Comparison of ENCODE assay signal across 17 cellular contexts in genomic region chr19:6478815-6479214, GRCh38. TPM values are rescaled to one million over a fixed set of nuclear protein-coding genes. Genes with fewer than 3 reads are reported as not detected.
DNase-seq lines count a peak whose midpoint lies in the region; ATAC-seq, FAIRE-seq and TF ChIP-seq lines count a peak whose summit lies in the region.
"Had no signal": no experiment of that assay in that cellular context is flagged by ENCODE, and none has a peak within 500 bp of the region (broad histone marks: within the 10 kb centered on the region; RNA-seq: fewer than 3 reads in every experiment).

No MANE protein-coding gene starts in this region.

- 85 to 88% methylated on average over 12 to 13 of the region's 13 CpGs for WGBS in tibial nerve, 2 donors

- no peak for TF ChIP-seq EP300 in tibial nerve (IDR thresholded peaks at IDR 0.05)

- H3K27me3 ChIP-seq in BLaER1: no peaks in the 10 kb centered on the region
- no peaks in the 10 kb centered on the region for H3K27me3 ChIP-seq in CD4-positive, alpha-beta T cell (ENCODE audit: control insufficient read depth, insufficient read depth, low read length)
- H3K27me3 ChIP-seq in H7 (ENCODE audit: control insufficient read depth, insufficient read depth, low read length): peaks cover 22% of the 10 kb centered on the region
- no peaks in the 10 kb centered on the region for H3K27me3 ChIP-seq in naive thymus-derived CD4-positive, alpha-beta T cell (ENCODE audit: control insufficient read depth in 2 of 2, insufficient read depth in 2 of 2, low read length in 2 of 2)
- H3K27me3 ChIP-seq in tibial nerve: peaks cover 0 to 41% of the 10 kb centered on the region in 2 donors
- H3K27me3 ChIP-seq: BLaER1 treated with 17β-estradiol and CSF1 and Interleukin-3, amounts not matched to agents 10 nM and 100 nM had no signal

- no peaks in the 10 kb centered on the region for H4K20me1 ChIP-seq in BLaER1

- no peaks in the 10 kb centered on the region for H3K9me3 Mint-ChIP-seq in CD4-positive, alpha-beta T cell
- H3K9me3 Mint-ChIP-seq in naive thymus-derived CD4-positive, alpha-beta T cell: no peaks in the 10 kb centered on the region
- H3K9me3 Mint-ChIP-seq: H9 had no signal

- intact Hi-C loops in CD4-positive, alpha-beta T cell (cut with DNase I, micrococcal nuclease): loop anchor here in 1 of 2 experiments (2.0 kb wide), 1 partner anchor 22 kb away; no protein-coding TSS in a partner anchor
- intact Hi-C loops in naive thymus-derived CD4-positive, alpha-beta T cell (cut with micrococcal nuclease): no loop called here

- H3K27ac Mint-ChIP-seq in CD4-positive, alpha-beta T cell: peak overlapping the region; percentile 98
- peak overlapping the region in 5 of 9 donors; percentile 30 to 99 (median 95) for H3K27ac Mint-ChIP-seq in naive thymus-derived CD4-positive, alpha-beta T cell
- H3K27ac Mint-ChIP-seq: H9 had no signal

- no peak overlapping the region for H3K9ac ChIP-seq in BLaER1
- H3K9ac ChIP-seq: BLaER1 treated with 17β-estradiol and CSF1 and Interleukin-3, amounts not matched to agents 10 nM and 100 nM; GM23248 had no signal

- POLR2A ChIA-PET in CD4-positive, alpha-beta T cell (lab: Charles Lee): no interaction called here
- POLR2A ChIA-PET in naive thymus-derived CD4-positive, alpha-beta T cell (lab: Charles Lee): interaction anchor here (1.3 kb wide), 2 partner anchors 21 to 86 kb away, joined by 3 read pairs; partner anchors contain the start of gene GTF2F1

- H3K4me3 ChIP-seq in BLaER1 (no peak overlapping the region), H7 (ENCODE audit: insufficient read depth, low read depth, low read length) (no peak overlapping the region), tibial nerve (no peak overlapping the region)
- H3K4me3 ChIP-seq in naive thymus-derived CD4-positive, alpha-beta T cell (ENCODE audit: low read length): no peak overlapping the region
- H3K4me3 ChIP-seq: BLaER1 treated with 17β-estradiol and CSF1 and Interleukin-3, amounts not matched to agents 10 nM and 100 nM; GM23248 had no signal

- H3K36me3 ChIP-seq in BLaER1 (peaks cover 29% of the 10 kb centered on the region), H7 (replicated peaks; ENCODE audit: control insufficient read depth, insufficient read depth, low read length) (no peaks in the 10 kb centered on the region), tibial nerve (no peaks in the 10 kb centered on the region)
- H3K36me3 ChIP-seq in naive thymus-derived CD4-positive, alpha-beta T cell (ENCODE audit: control insufficient read depth in 2 of 3, insufficient read depth in 3 of 3, low read length in 3 of 3): peaks cover 15 to 51% (median 18%) of the 10 kb centered on the region in 3 experiments

- DNase-seq in CD4-positive, alpha-beta T cell: no peak
- DNase-seq in H7 (peak; percentile 39), frontal cortex (ENCODE audit: low spot score in 2 of 2) (no peak), tibial nerve (ENCODE audit: low spot score in 2 of 2) (no peak), OCI-M1 (lab: John Stamatoyannopoulos, UW) (no peak)
- no peak for DNase-seq in naive thymus-derived CD4-positive, alpha-beta T cell
- DNase-seq: DMS53, GM23248, H9, Karpas-422 had no signal

- H3K4me1 Mint-ChIP-seq in CD4-positive, alpha-beta T cell (ENCODE audit: low read depth): peaks cover 51% of the 10 kb centered on the region
- H3K4me1 Mint-ChIP-seq in naive thymus-derived CD4-positive, alpha-beta T cell: peaks cover 30 to 50% (median 39%) of the 10 kb centered on the region in 7 donors

- H3K4me2 ChIP-seq in BLaER1: no peak overlapping the region

- no peaks in the 10 kb centered on the region for H3K27me3 Mint-ChIP-seq in CD4-positive, alpha-beta T cell
- no peaks in the 10 kb centered on the region for H3K27me3 Mint-ChIP-seq in naive thymus-derived CD4-positive, alpha-beta T cell

- TF ChIP-seq CTCF in CD4-positive, alpha-beta T cell (IDR thresholded peaks at IDR 0.05): no peak
- no peak for TF ChIP-seq CTCF in tibial nerve (IDR thresholded peaks at IDR 0.05)

- H3K4me1 ChIP-seq in BLaER1: peaks cover 48% of the 10 kb centered on the region
- H3K4me1 ChIP-seq in naive thymus-derived CD4-positive, alpha-beta T cell (ENCODE audit: control insufficient read depth in 2 of 2, insufficient read depth in 2 of 2, low read length in 2 of 2): peaks cover 26 to 27% of the 10 kb centered on the region in 2 donors
- H3K4me1 ChIP-seq in tibial nerve: peaks cover 0 to 18% (median 0%) of the 10 kb centered on the region in 4 donors

- no peak for TF ChIP-seq POLR2A in tibial nerve (IDR thresholded peaks at IDR 0.05)

- no peak for FAIRE-seq in frontal cortex (lab: Jason Lieb, UNC)
- FAIRE-seq: GM18507, HTR-8/SVneo had no signal

- peaks cover 17% of the 10 kb centered on the region for H3K9me3 ChIP-seq in BLaER1
- no peaks in the 10 kb centered on the region for H3K9me3 ChIP-seq in CD4-positive, alpha-beta T cell (ENCODE audit: control insufficient read depth, low read length)
- no peaks in the 10 kb centered on the region for H3K9me3 ChIP-seq in naive thymus-derived CD4-positive, alpha-beta T cell (ENCODE audit: control insufficient read depth in 2 of 3, low read length in 3 of 3)
- no peaks in the 10 kb centered on the region for H3K9me3 ChIP-seq in tibial nerve

- no peak overlapping the region for H3K4me3 Mint-ChIP-seq in CD4-positive, alpha-beta T cell
- peak overlapping the region in 1 of 10 donors; percentile 90 for H3K4me3 Mint-ChIP-seq in naive thymus-derived CD4-positive, alpha-beta T cell
- H3K4me3 Mint-ChIP-seq: H9 had no signal

- peak overlapping the region; percentile 30; the same call in 1 of the 2 replicates for H3K27ac ChIP-seq in BLaER1
- H3K27ac ChIP-seq in CD4-positive, alpha-beta T cell (ENCODE audit: low read depth, low read length): peak overlapping the region; percentile 26
- peak overlapping the region; percentile 94 for H3K27ac ChIP-seq in naive thymus-derived CD4-positive, alpha-beta T cell (ENCODE audit: low read depth, low read length)
- no peak overlapping the region for H3K27ac ChIP-seq in tibial nerve
- H3K27ac ChIP-seq: GM23248 had no signal

- H3K36me3 Mint-ChIP-seq in CD4-positive, alpha-beta T cell (ENCODE audit: low read depth): peaks cover 35% of the 10 kb centered on the region
- H3K36me3 Mint-ChIP-seq in naive thymus-derived CD4-positive, alpha-beta T cell: peaks cover 0 to 17% (median 3%) of the 10 kb centered on the region in 5 donors

- ATAC-seq in CD4-positive, alpha-beta T cell (ENCODE audit: poor library complexity): no peak
- no peak for ATAC-seq in naive thymus-derived CD4-positive, alpha-beta T cell
- no peak for ATAC-seq in HG03571 (IDR thresholded peaks at IDR 0.05; ENCODE audit: unreplicated experiment)

- CTCF ChIA-PET in CD4-positive, alpha-beta T cell (lab: Charles Lee): no interaction called here
- CTCF ChIA-PET in naive thymus-derived CD4-positive, alpha-beta T cell (lab: Charles Lee): no interaction called here

RNA-seq across cellular contexts. Expression of gene DENND1C, which starts 2.8 kb away (rescaled TPM):
- total RNA-seq in CD4-positive, alpha-beta T cell: 100 to 1,000 TPM; 111 to 118 TPM
- 0.59 and 1.1 TPM in 2 replicates for total RNA-seq in H7 (2014; rRNA removed; shearing (Covaris generic))
- total RNA-seq in naive thymus-derived CD4-positive, alpha-beta T cell: 100 to 1,000 TPM; 106 to 142 (median 118) TPM
- polyA plus RNA-seq in naive thymus-derived CD4-positive, alpha-beta T cell: 100 to 1,000 TPM in 1 of 2 donors, 10 to 100 TPM in 1; 57.3 to 142 TPM
- total RNA-seq in frontal cortex: not detected
- total RNA-seq in tibial nerve: 1 to 10 TPM; 1.1 to 8.1 (median 2.5) TPM
- total RNA-seq: Daoy, GM23248 had no signal
- polyA plus RNA-seq: GM23248 had no signal

RNA-seq across cellular contexts. Expression of gene CRB3, which starts 14.7 kb away (rescaled TPM):
- 1 to 10 TPM; 7.9 to 9.4 TPM for total RNA-seq in CD4-positive, alpha-beta T cell
- 4.9 and 5.5 TPM in 2 replicates for total RNA-seq in H7 (2014; rRNA removed; shearing (Covaris generic))
- total RNA-seq in naive thymus-derived CD4-positive, alpha-beta T cell: 1 to 10 TPM in 4 of 5 experiments, under 1 TPM in 1; 0.44 to 8.6 (median 5.7) TPM
- polyA plus RNA-seq in naive thymus-derived CD4-positive, alpha-beta T cell: 10 to 100 TPM in 1 of 2 donors, 1 to 10 TPM in 1; 6.5 to 10.1 TPM
- 0.41 TPM for total RNA-seq in frontal cortex
- total RNA-seq in tibial nerve: not detected
- total RNA-seq: A673, Daoy, GM23248 had no signal
- polyA plus RNA-seq: GM23248 had no signal

RNA-seq across cellular contexts. Expression of gene SLC25A23, which starts 19.2 kb away (rescaled TPM):
- 10 to 100 TPM; 10.5 to 10.8 TPM for total RNA-seq in CD4-positive, alpha-beta T cell
- total RNA-seq in H7 (2014; rRNA removed; shearing (Covaris generic)): 25.9 and 31.6 TPM in 2 replicates
- total RNA-seq in naive thymus-derived CD4-positive, alpha-beta T cell: 10 to 100 TPM in 4 of 5 experiments, 1 to 10 TPM in 1; 9.0 to 31.3 (median 22.0) TPM
- polyA plus RNA-seq in naive thymus-derived CD4-positive, alpha-beta T cell: 10 to 100 TPM; 18.8 to 35.0 TPM
- total RNA-seq in frontal cortex: 14.7 TPM
- 10 to 100 TPM; 33.2 to 45.6 (median 42.4) TPM for total RNA-seq in tibial nerve

RNA-seq across cellular contexts. Expression of gene TUBB4A, which starts 23.3 kb away (rescaled TPM):
- total RNA-seq in CD4-positive, alpha-beta T cell: under 1 TPM; 0.53 to 0.88 TPM
- total RNA-seq in H7 (2014; rRNA removed; shearing (Covaris generic)): 1.4 and 2.9 TPM in 2 replicates
- 1 to 10 TPM; 1.5 to 7.6 (median 2.6) TPM for total RNA-seq in naive thymus-derived CD4-positive, alpha-beta T cell
- polyA plus RNA-seq in naive thymus-derived CD4-positive, alpha-beta T cell: 1 to 10 TPM; 1.5 to 4.5 TPM
- total RNA-seq in frontal cortex (106 TPM), tibial nerve (10 to 100 TPM; 10.8 to 31.0 (median 22.1) TPM)
- total RNA-seq: GM23248 had no signal
- polyA plus RNA-seq: GM23248 had no signal

RNA-seq across cellular contexts. Expression of gene SLC25A41, which starts 45.3 kb away (rescaled TPM):
- under 1 TPM; 0.30 to 0.50 TPM for total RNA-seq in CD4-positive, alpha-beta T cell
- 0.11 and 1.2 TPM in 2 replicates for total RNA-seq in H7 (2014; rRNA removed; shearing (Covaris generic))
- total RNA-seq in naive thymus-derived CD4-positive, alpha-beta T cell: under 1 TPM in 1 of 5 experiments, not detected in 4; 0.32 TPM
- polyA plus RNA-seq in naive thymus-derived CD4-positive, alpha-beta T cell: not detected
- total RNA-seq in frontal cortex (0.41 TPM), tibial nerve (under 1 TPM in 1 of 4 donors, not detected in 3; 0.63 TPM)
- total RNA-seq: Daoy, GM23248 had no signal
- polyA plus RNA-seq: GM23248 had no signal

Comparison
In these comparisons a context has a peak if more than half of its experiments do, and no peak if none do; other contexts are left out.
1. H3K27ac ChIP-seq: peak in BLaER1 (single experiment), CD4-positive, alpha-beta T cell (single experiment) and naive thymus-derived CD4-positive, alpha-beta T cell (single experiment); none in tibial nerve (0 of 4).
2. RNA of gene DENND1C, which starts 2.8 kb away (total RNA-seq): 111 to 118 TPM in CD4-positive, alpha-beta T cell and 106 to 142 TPM in naive thymus-derived CD4-positive, alpha-beta T cell; 1.1 to 8.1 TPM in tibial nerve, 0.59 to 1.1 TPM in H7 and not detected in frontal cortex (single experiment); every median in the first group is over 10 times any median in the second.